In genomic region chr5:156411957-156412356, GRCh38 we compare ENCODE assay signal across 20 cellular contexts.
DNase-seq lines count a peak whose midpoint lies in the region; ATAC-seq and TF ChIP-seq lines count a peak whose summit lies in the region.
"Had no signal": no experiment of that assay in that cellular context is flagged by ENCODE, and none has a peak within 500 bp of the region (broad histone marks: within the 10 kb centered on the region; RNA-seq: fewer than 3 reads in every experiment).

No MANE protein-coding gene starts in this region.

- H3K27me3 Mint-ChIP-seq in MCF 10A (ENCODE audit: insufficient read depth, unreplicated experiment) (no peaks in the 10 kb centered on the region), mesothelial cell of epicardium (ENCODE audit: low read depth) (peaks cover 11% of the 10 kb centered on the region)
- peaks cover 9% of the 10 kb centered on the region for H3K27me3 Mint-ChIP-seq in activated naive CD8-positive, alpha-beta T cell treated with anti-CD3 and anti-CD28 coated beads, Interleukin-2, amount 50 U/mL, for 24 hours

- H3K27ac ChIP-seq in mammary epithelial cell (ENCODE audit: insufficient read depth, low read depth, low read length) (no peak overlapping the region), colonic mucosa (peak overlapping the region; percentile 41), transverse colon (peak overlapping the region; percentile 41 to 72 (median 68))
- H3K27ac ChIP-seq: 22Rv1 had no signal

- H3K4me3 ChIP-seq in mammary epithelial cell (replicated peaks in 1 of 3; ENCODE audit: insufficient read depth in 1 of 3, low read depth in 2 of 3, low read length in 3 of 3) = no peak overlapping the region
- H3K4me3 ChIP-seq in colonic mucosa = no peak overlapping the region
- H3K4me3 ChIP-seq in transverse colon = no peak overlapping the region

- no peak for TF ChIP-seq POLR2A in transverse colon (IDR thresholded peaks at IDR 0.05)

- TF ChIP-seq CTCF in MCF 10A (IDR thresholded peaks at IDR 0.05; ENCODE audit: unreplicated experiment) (no peak), mammary epithelial cell (conservative IDR thresholded peaks at IDR 0.05 in 1 of 2, IDR thresholded peaks at IDR 0.05 in 1 of 2; ENCODE audit: extremely low read depth in 1 of 2, insufficient read depth in 1 of 2, low read depth in 1 of 2, low read length in 2 of 2) (no peak), colonic mucosa (IDR thresholded peaks at IDR 0.05) (no peak), mesothelial cell of epicardium (IDR thresholded peaks at IDR 0.05; ENCODE audit: unreplicated experiment) (no peak), transverse colon (IDR thresholded peaks at IDR 0.05) (no peak)

- no peak overlapping the region for H3K4me2 ChIP-seq in mammary epithelial cell (ENCODE audit: insufficient read depth, low read depth, low read length)

- TF ChIP-seq EP300 in transverse colon (IDR thresholded peaks at IDR 0.05; ENCODE audit: low read depth) = no peak

- BruUV-seq in MCF 10A (replicated peaks; lab: Mats Ljungman, UMichigan) (no TSS peak), mammary epithelial cell (replicated peaks; lab: Mats Ljungman, UMichigan) (no TSS peak)

- no peaks in the 10 kb centered on the region for H3K36me3 ChIP-seq in mammary epithelial cell (ENCODE audit: insufficient read depth, low read length)
- H3K36me3 ChIP-seq in colonic mucosa = no peaks in the 10 kb centered on the region
- no peaks in the 10 kb centered on the region for H3K36me3 ChIP-seq in transverse colon

- in situ Hi-C loops in mammary epithelial cell (cut with MboI; ENCODE audit: low sequenced_read_pairs in 2 of 2) = no loop called here
- in situ Hi-C loops in transverse colon (cut with MboI; ENCODE audit: low pct_ligation_motif_present in 1 of 4, low pct_unique_long_range_greater_than_20kb in 1 of 4, low sequenced_read_pairs in 3 of 4) = no loop called here

- H3K4me1 Mint-ChIP-seq in MCF 10A (ENCODE audit: insufficient read depth, unreplicated experiment) = peaks cover 37% of the 10 kb centered on the region
- H3K4me1 Mint-ChIP-seq in mesothelial cell of epicardium = peaks cover 17% of the 10 kb centered on the region
- H3K4me1 Mint-ChIP-seq in activated naive CD8-positive, alpha-beta T cell treated with anti-CD3 and anti-CD28 coated beads, Interleukin-2, amount 50 U/mL, for 24 hours = no peaks in the 10 kb centered on the region

- DNase-seq in MCF 10A (ENCODE audit: unreplicated experiment) (no peak), mammary epithelial cell (no peak), colonic mucosa (no peak), mesothelial cell of epicardium (ENCODE audit: low spot score in 2 of 2, unreplicated experiment in 2 of 2) (no peak), transverse colon (no peak), sciatic nerve (ENCODE audit: low spot score) (no peak)
- no peak for DNase-seq in activated naive CD8-positive, alpha-beta T cell treated with anti-CD3 and anti-CD28 coated beads, Interleukin-2, amount 50 U/mL, for 24 hours
- no peak for DNase-seq in effector CD4-positive, alpha-beta T cell
- DNase-seq: CD4-positive, alpha-beta T cell; DMS153; GDM1; H7; HFFc6; NCI-H1048; NCI-H1436; NCI-H1930; NCI-H345; NCI-H524 treated with DMSO at 0.1 percent for 48 hours; PC-3 had no signal

- POLR2A ChIA-PET in MCF 10A (lab: Yijun Ruan, JAX) = interaction anchor here (2.1 kb wide), 1 partner anchor 14 kb away, joined by 9 read pairs; no protein-coding TSS in a partner anchor

- WGBS in mammary epithelial cell (ENCODE audit: low coverage, missing lambda C conversion rate) = 75% methylated on average over 2 of the region's 2 CpGs
- 69% methylated on average over 2 of the region's 2 CpGs for WGBS in transverse colon (ENCODE audit: low coverage in 1 of 2), 2 donors

- H3K4me1 ChIP-seq in mammary epithelial cell (ENCODE audit: insufficient read depth, low read length) (no peaks in the 10 kb centered on the region), colonic mucosa (no peaks in the 10 kb centered on the region), transverse colon (peaks cover 0 to 10% (median 0%) of the 10 kb centered on the region in 4 donors)

- H3K36me3 Mint-ChIP-seq in MCF 10A (ENCODE audit: insufficient read depth, unreplicated experiment) (no peaks in the 10 kb centered on the region), mesothelial cell of epicardium (no peaks in the 10 kb centered on the region)
- no peaks in the 10 kb centered on the region for H3K36me3 Mint-ChIP-seq in activated naive CD8-positive, alpha-beta T cell treated with anti-CD3 and anti-CD28 coated beads, Interleukin-2, amount 50 U/mL, for 24 hours (ENCODE audit: low read depth)

- H3K27ac Mint-ChIP-seq in MCF 10A (ENCODE audit: low read depth, unreplicated experiment) (peak overlapping the region; percentile 0), mesothelial cell of epicardium (peak overlapping the region; percentile 64)
- no peak overlapping the region for H3K27ac Mint-ChIP-seq in activated naive CD8-positive, alpha-beta T cell treated with anti-CD3 and anti-CD28 coated beads, Interleukin-2, amount 50 U/mL, for 24 hours
- H3K27ac Mint-ChIP-seq: CD4-positive, alpha-beta T cell had no signal

- CTCF ChIA-PET in MCF 10A (lab: Yijun Ruan, JAX) (no interaction called here), mammary epithelial cell (lab: Charles Lee; ENCODE audit: low non-redundant PET) (no interaction called here)

- no peaks in the 10 kb centered on the region for H3K79me2 ChIP-seq in mammary epithelial cell (ENCODE audit: insufficient read depth, low read length)

- H3K9me3 ChIP-seq in mammary epithelial cell (replicated peaks; ENCODE audit: insufficient read depth, low read length) (peaks cover 8% of the 10 kb centered on the region), colonic mucosa (no peaks in the 10 kb centered on the region), transverse colon (no peaks in the 10 kb centered on the region)

- no peak overlapping the region for H3K4me3 Mint-ChIP-seq in MCF 10A (ENCODE audit: unreplicated experiment)
- H3K4me3 Mint-ChIP-seq in mesothelial cell of epicardium = no peak overlapping the region
- no peak overlapping the region for H3K4me3 Mint-ChIP-seq in activated naive CD8-positive, alpha-beta T cell treated with anti-CD3 and anti-CD28 coated beads, Interleukin-2, amount 50 U/mL, for 24 hours
- H3K4me3 Mint-ChIP-seq: CD4-positive, alpha-beta T cell had no signal

- dilution Hi-C loops in mammary epithelial cell (cut with HindIII; ENCODE audit: low sequenced_read_pairs) = no loop called here

- no peak overlapping the region for H2AFZ ChIP-seq in mammary epithelial cell (ENCODE audit: low read depth, low read length)

- no peaks in the 10 kb centered on the region for H4K20me1 ChIP-seq in mammary epithelial cell (ENCODE audit: insufficient read depth, low read length)

- no peak overlapping the region for H3K9ac ChIP-seq in mammary epithelial cell (ENCODE audit: insufficient read depth, low read length)
- H3K9ac ChIP-seq in colonic mucosa (ENCODE audit: low read depth in 2 of 2, low read length in 2 of 2) = no peak overlapping the region

- intact Hi-C loops in MCF 10A (cut with micrococcal nuclease) = no loop called here
- intact Hi-C loops in mammary epithelial cell (cut with micrococcal nuclease) = no loop called here
- intact Hi-C loops in colonic mucosa (cut with DNase I) = no loop called here
- intact Hi-C loops in transverse colon (cut with DNase I; ENCODE audit: low total_unique reads) = loop anchor here (2.0 kb wide), 1 partner anchor 51 kb away; no protein-coding TSS in a partner anchor
- intact Hi-C loops in sciatic nerve (cut with DNase I) = no loop called here

- H3K27me3 ChIP-seq in mammary epithelial cell (ENCODE audit: insufficient read depth, low read length) (no peaks in the 10 kb centered on the region), colonic mucosa (no peaks in the 10 kb centered on the region), transverse colon (no peaks in the 10 kb centered on the region)

- H3K9me3 Mint-ChIP-seq in MCF 10A (ENCODE audit: unreplicated experiment) (no peaks in the 10 kb centered on the region), mesothelial cell of epicardium (no peaks in the 10 kb centered on the region)
- no peaks in the 10 kb centered on the region for H3K9me3 Mint-ChIP-seq in activated naive CD8-positive, alpha-beta T cell treated with anti-CD3 and anti-CD28 coated beads, Interleukin-2, amount 50 U/mL, for 24 hours
- H3K9me3 Mint-ChIP-seq: CD4-positive, alpha-beta T cell had no signal

- no peak for ATAC-seq in activated naive CD8-positive, alpha-beta T cell treated with anti-CD3 and anti-CD28 coated beads, Interleukin-2, amount 50 U/mL, for 24 hours
- no peak for ATAC-seq in sciatic nerve
- ATAC-seq: PC-3 had no signal
